In genomic region chr17:48175692-48176450, GRCh38 we compare ENCODE assay signal across 15 cellular contexts.
DNase-seq lines count a peak whose midpoint lies in the region; ATAC-seq and TF ChIP-seq lines count a peak whose summit lies in the region.
"Had no signal": no experiment of that assay in that cellular context is flagged by ENCODE, and none has a peak within 500 bp of the region (broad histone marks: within the 10 kb centered on the region; RNA-seq: fewer than 3 reads in every experiment).

No MANE protein-coding gene starts in this region.

- H3K27me3 ChIP-seq in ACC112 (ENCODE audit: insufficient read depth, low read length) (peaks cover 58% of the 10 kb centered on the region), gastrocnemius medialis (peaks cover 0 to 2% (median 0%) of the 10 kb centered on the region in 3 donors)

- H3K27ac ChIP-seq in ACC112 (ENCODE audit: low read depth, low read length), result no peak overlapping the region
- no peak overlapping the region for H3K27ac ChIP-seq in gastrocnemius medialis
- H3K27ac ChIP-seq: psoas muscle, stomach had no signal

- TF ChIP-seq CTCF in gastrocnemius medialis (IDR thresholded peaks at IDR 0.05 in 4 of 5, conservative IDR thresholded peaks at IDR 0.05 in 1 of 5), result no peak

- DNase-seq in Daoy (ENCODE audit: low read depth), result peak; percentile 62
- peak; percentile 29 for DNase-seq in T1000 (lab: John Stamatoyannopoulos, UW)
- peak; percentile 47 for DNase-seq in foreskin melanocyte
- no peak for DNase-seq in NOMO-1 (lab: John Stamatoyannopoulos, UW; ENCODE audit: unreplicated experiment in 2 of 2)
- DNase-seq in HK-2 (ENCODE audit: unreplicated experiment), result no peak
- no peak for DNase-seq in gastrocnemius medialis
- no peak for DNase-seq in RPMI8226
- DNase-seq: activated CD4-positive, alpha-beta T cell treated with anti-CD3 and anti-CD28 coated beads for 4 hours; caudate nucleus; erythroblast; NK-92 treated with Interleukin-12 subunit alpha and Interleukin-12 subunit beta, amount 100 ng/mL, for 24 hours; psoas muscle; stomach; SW 1271 had no signal

- no peak for ATAC-seq in gastrocnemius medialis
- ATAC-seq: psoas muscle had no signal

- no peaks in the 10 kb centered on the region for H3K9me3 ChIP-seq in gastrocnemius medialis
- H3K9me3 ChIP-seq: psoas muscle, stomach had no signal

- no peaks in the 10 kb centered on the region for H3K79me2 ChIP-seq in ACC112 (ENCODE audit: control insufficient read depth, insufficient read depth, low read length, unreplicated experiment)

- intact Hi-C loops in gastrocnemius medialis (cut with DNase I; ENCODE audit: low total_unique reads), result no loop called here

- no peak overlapping the region for H3K4me3 ChIP-seq in ACC112 (ENCODE audit: low read depth, low read length)
- H3K4me3 ChIP-seq in gastrocnemius medialis, result no peak overlapping the region
- H3K4me3 ChIP-seq: psoas muscle, stomach had no signal

- TF ChIP-seq POLR2A in gastrocnemius medialis (IDR thresholded peaks at IDR 0.05), result no peak

- peak overlapping the region; percentile 7 for H2AFZ ChIP-seq in ACC112 (ENCODE audit: low read length, unreplicated experiment)

- H3K36me3 ChIP-seq in ACC112 (ENCODE audit: insufficient read depth, low read length) (no peaks in the 10 kb centered on the region), gastrocnemius medialis (no peaks in the 10 kb centered on the region)
- H3K36me3 ChIP-seq: stomach had no signal

- in situ Hi-C loops in gastrocnemius medialis (cut with MboI; ENCODE audit: low sequenced_read_pairs in 4 of 4), result no loop called here

- H3K4me1 ChIP-seq in ACC112 (ENCODE audit: control insufficient read depth, insufficient read depth, low read length, unreplicated experiment), result no peaks in the 10 kb centered on the region
- H3K4me1 ChIP-seq in gastrocnemius medialis, result no peaks in the 10 kb centered on the region
- H3K4me1 ChIP-seq: psoas muscle, stomach had no signal

Comparison
In these comparisons a context has a peak if more than half of its experiments do, and no peak if none do; other contexts are left out.
1. DNase-seq: peak in Daoy (single experiment), T1000 (single experiment) and foreskin melanocyte (single experiment); none in NOMO-1 (0 of 2), HK-2 (single experiment), gastrocnemius medialis (0 of 2) and RPMI8226 (single experiment).